14 cellular contexts compared by ENCODE assay signal in the genomic region with DNA sequence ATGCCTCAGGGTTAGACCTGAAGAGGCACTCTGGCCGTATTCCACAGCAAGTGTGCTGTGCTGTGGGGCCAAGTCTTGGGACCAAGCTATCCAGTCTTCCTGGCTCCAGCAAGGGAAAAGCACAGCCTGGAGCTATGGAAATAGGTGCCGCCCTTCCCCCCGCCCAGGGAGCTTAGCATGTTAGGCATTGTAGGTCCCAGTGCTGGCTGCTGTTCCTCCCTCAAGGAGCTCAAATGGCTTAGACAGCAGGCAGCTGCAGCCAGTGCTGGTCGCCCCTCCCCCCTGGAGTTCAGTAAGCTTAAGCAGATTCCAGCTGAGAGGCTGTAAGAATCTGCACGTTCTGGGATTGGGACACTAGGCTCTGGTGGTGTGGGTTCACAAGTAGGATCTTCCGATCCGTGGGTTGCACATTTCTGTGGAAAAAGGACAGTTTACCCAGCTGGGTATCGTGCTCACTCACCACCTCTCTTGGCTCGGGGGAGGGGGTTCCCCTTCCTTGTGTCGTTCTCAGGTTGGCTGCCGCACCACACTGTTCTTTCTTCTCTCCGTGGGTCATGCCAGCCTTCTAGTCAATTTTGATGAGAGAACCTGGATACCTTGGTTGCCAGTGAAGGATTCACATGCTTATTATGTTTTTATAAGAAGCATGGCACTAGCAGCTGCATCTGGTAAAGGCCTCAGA.
A peak's percentile ranks its signal among the peaks of the same experiment; 100 is the strongest.
DNase-seq lines count a peak whose midpoint lies in the region; ATAC-seq and TF ChIP-seq lines count a peak whose summit lies in the region.
"Had no signal": no experiment of that assay in that cellular context is flagged by ENCODE, and none has a peak within 500 bp of the region (broad histone marks: within the 10 kb centered on the region; RNA-seq: fewer than 3 reads in every experiment).

No MANE protein-coding gene starts in this region.

- in situ Hi-C loops in mammary epithelial cell (cut with MboI; ENCODE audit: low sequenced_read_pairs in 2 of 2): no loop called here

- no peak overlapping the region for H3K9ac ChIP-seq in mammary epithelial cell (ENCODE audit: insufficient read depth, low read length)

- TF ChIP-seq CTCF in mammary epithelial cell (conservative IDR thresholded peaks at IDR 0.05 in 1 of 2, IDR thresholded peaks at IDR 0.05 in 1 of 2; ENCODE audit: extremely low read depth in 1 of 2, insufficient read depth in 1 of 2, low read depth in 1 of 2, low read length in 2 of 2) (no peak), MCF 10A (IDR thresholded peaks at IDR 0.05; ENCODE audit: unreplicated experiment) (no peak), body of pancreas (IDR thresholded peaks at IDR 0.05) (no peak), lower lobe of right lung (IDR thresholded peaks at IDR 0.05) (no peak)

- no peak overlapping the region for H3K27ac ChIP-seq in mammary epithelial cell (ENCODE audit: insufficient read depth, low read depth, low read length)
- no peak overlapping the region for H3K27ac ChIP-seq in body of pancreas
- no peak overlapping the region for H3K27ac ChIP-seq in lower lobe of right lung
- H3K27ac ChIP-seq: transverse colon had no signal

- 40% methylated on average over 4 of the region's 12 CpGs for WGBS in mammary epithelial cell (ENCODE audit: low coverage, missing lambda C conversion rate)
- 32 to 40% methylated on average over 9 to 12 of the region's 12 CpGs for WGBS in body of pancreas, 2 donors

- ATAC-seq in body of pancreas (no peak), lower lobe of right lung (peak in 1 of 2 donors; percentile 30), HG03457 (IDR thresholded peaks at IDR 0.05; ENCODE audit: unreplicated experiment) (no peak)
- ATAC-seq: activated T-cell treated with anti-CD3 and anti-CD28 coated beads, Interleukin-2, amount 50 U/mL, for 72 hours; left lobe of liver; natural killer cell treated with Interleukin-12 subunit alpha and Interleukin-12 subunit beta and Interleukin-15 and Interleukin-18, amount 100 ng/mL, for 72 hours had no signal

- peaks cover 26% of the 10 kb centered on the region for H3K27me3 Mint-ChIP-seq in MCF 10A (ENCODE audit: insufficient read depth, unreplicated experiment)
- H3K27me3 Mint-ChIP-seq: activated CD4-positive, alpha-beta T cell treated with anti-CD3 and anti-CD28 coated beads, Interleukin-2, amount 10 ng/mL, durations not matched to agents 24 days and 14 days; natural killer cell treated with Interleukin-12 subunit alpha and Interleukin-12 subunit beta and Interleukin-15 and Interleukin-18, amount 100 ng/mL, for 72 hours had no signal

- H2AFZ ChIP-seq in mammary epithelial cell (ENCODE audit: low read depth, low read length): peak overlapping the region; percentile 30

- H3K27me3 ChIP-seq in mammary epithelial cell (ENCODE audit: insufficient read depth, low read length): no peaks in the 10 kb centered on the region
- H3K27me3 ChIP-seq in body of pancreas: no peaks in the 10 kb centered on the region
- no peaks in the 10 kb centered on the region for H3K27me3 ChIP-seq in lower lobe of right lung (ENCODE audit: low read depth)
- H3K27me3 ChIP-seq: transverse colon had no signal

- no peaks in the 10 kb centered on the region for H3K79me2 ChIP-seq in mammary epithelial cell (ENCODE audit: insufficient read depth, low read length)

- no peaks in the 10 kb centered on the region for H3K36me3 Mint-ChIP-seq in MCF 10A (ENCODE audit: insufficient read depth, unreplicated experiment)

- no peak for TF ChIP-seq POLR2A in body of pancreas (IDR thresholded peaks at IDR 0.05)

- peaks cover 6% of the 10 kb centered on the region for H3K9me3 Mint-ChIP-seq in MCF 10A (ENCODE audit: unreplicated experiment)

- no peaks in the 10 kb centered on the region for H3K9me3 ChIP-seq in mammary epithelial cell (replicated peaks; ENCODE audit: insufficient read depth, low read length)
- H3K9me3 ChIP-seq in body of pancreas: peaks cover 0 to 3% (median 0%) of the 10 kb centered on the region in 3 donors
- H3K9me3 ChIP-seq in lower lobe of right lung: no peaks in the 10 kb centered on the region
- H3K9me3 ChIP-seq: transverse colon had no signal

- CTCF ChIA-PET in mammary epithelial cell (lab: Charles Lee; ENCODE audit: low non-redundant PET) (no interaction called here), MCF 10A (lab: Yijun Ruan, JAX) (no interaction called here)

- intact Hi-C loops in mammary epithelial cell (cut with micrococcal nuclease) (no loop called here), MCF 10A (cut with micrococcal nuclease) (no loop called here), body of pancreas (cut with DNase I) (no loop called here), lower lobe of right lung (cut with DNase I) (no loop called here)

- no TSS peak for BruUV-seq in mammary epithelial cell (replicated peaks; lab: Mats Ljungman, UMichigan)
- no TSS peak for BruUV-seq in MCF 10A (replicated peaks; lab: Mats Ljungman, UMichigan)

- POLR2A ChIA-PET in MCF 10A (lab: Yijun Ruan, JAX): no interaction called here

- H3K4me2 ChIP-seq in mammary epithelial cell (ENCODE audit: insufficient read depth, low read depth, low read length): no peak overlapping the region

- no peaks in the 10 kb centered on the region for H3K36me3 ChIP-seq in mammary epithelial cell (ENCODE audit: insufficient read depth, low read length)
- H3K36me3 ChIP-seq in body of pancreas (replicated peaks in 1 of 2; ENCODE audit: insufficient read depth in 1 of 2, low read depth in 2 of 2): no peaks in the 10 kb centered on the region
- no peaks in the 10 kb centered on the region for H3K36me3 ChIP-seq in lower lobe of right lung
- H3K36me3 ChIP-seq: transverse colon had no signal

- no peaks in the 10 kb centered on the region for H3K4me1 Mint-ChIP-seq in MCF 10A (ENCODE audit: insufficient read depth, unreplicated experiment)
- H3K4me1 Mint-ChIP-seq: activated CD4-positive, alpha-beta T cell treated with anti-CD3 and anti-CD28 coated beads, Interleukin-2, amount 10 ng/mL, durations not matched to agents 24 days and 14 days had no signal

- H3K4me3 ChIP-seq in mammary epithelial cell (replicated peaks in 1 of 3; ENCODE audit: insufficient read depth in 1 of 3, low read depth in 2 of 3, low read length in 3 of 3) (no peak overlapping the region), body of pancreas (no peak overlapping the region), lower lobe of right lung (no peak overlapping the region)
- H3K4me3 ChIP-seq: transverse colon had no signal

- H3K4me3 Mint-ChIP-seq in MCF 10A (ENCODE audit: unreplicated experiment): no peak overlapping the region
- H3K4me3 Mint-ChIP-seq: activated CD4-positive, alpha-beta T cell treated with anti-CD3 and anti-CD28 coated beads, Interleukin-2, amount 10 ng/mL, durations not matched to agents 24 days and 14 days; activated T-cell treated with anti-CD3 and anti-CD28 coated beads, Interleukin-2, amount 50 U/mL, for 72 hours; natural killer cell treated with Interleukin-12 subunit alpha and Interleukin-12 subunit beta and Interleukin-15 and Interleukin-18, amount 100 ng/mL, for 72 hours had no signal

- no peak for DNase-seq in mammary epithelial cell
- DNase-seq in MCF 10A (ENCODE audit: unreplicated experiment): no peak
- peak; percentile 16 to 25 (median 22) for DNase-seq in body of pancreas
- peak; percentile 40 for DNase-seq in lower lobe of right lung
- DNase-seq in stimulated activated CD4-positive, alpha-beta T cell treated with anti-CD3 and anti-CD28 coated beads, Interleukin-1b, Interleukin-23, amount 100 ng/mL, for 48 hours: no peak
- DNase-seq in activated CD4-positive, CD25-positive, alpha-beta regulatory T cell treated with anti-CD3 and anti-CD28 coated beads, Interleukin-2, amount 50 U/mL, for 72 hours: no peak
- DNase-seq in GM03348 (ENCODE audit: low spot score): no peak
- DNase-seq: activated CD4-positive, alpha-beta T cell treated with anti-CD3 and anti-CD28 coated beads, Interleukin-2, amount 10 ng/mL, durations not matched to agents 24 days and 14 days; activated T-cell treated with anti-CD3 and anti-CD28 coated beads, Interleukin-2, amount 50 U/mL, for 72 hours; NCI-H1092; transverse colon had no signal

- H4K20me1 ChIP-seq in mammary epithelial cell (ENCODE audit: insufficient read depth, low read length): no peaks in the 10 kb centered on the region

- H3K4me1 ChIP-seq in mammary epithelial cell (ENCODE audit: insufficient read depth, low read length): no peaks in the 10 kb centered on the region
- no peaks in the 10 kb centered on the region for H3K4me1 ChIP-seq in body of pancreas
- H3K4me1 ChIP-seq in lower lobe of right lung: no peaks in the 10 kb centered on the region
- H3K4me1 ChIP-seq: transverse colon had no signal

- no peak overlapping the region for H3K27ac Mint-ChIP-seq in MCF 10A (ENCODE audit: low read depth, unreplicated experiment)
- H3K27ac Mint-ChIP-seq: activated CD4-positive, alpha-beta T cell treated with anti-CD3 and anti-CD28 coated beads, Interleukin-2, amount 10 ng/mL, durations not matched to agents 24 days and 14 days; activated T-cell treated with anti-CD3 and anti-CD28 coated beads, Interleukin-2, amount 50 U/mL, for 72 hours; natural killer cell treated with Interleukin-12 subunit alpha and Interleukin-12 subunit beta and Interleukin-15 and Interleukin-18, amount 100 ng/mL, for 72 hours had no signal

- dilution Hi-C loops in mammary epithelial cell (cut with HindIII; ENCODE audit: low sequenced_read_pairs): no loop called here

Comparison
In these comparisons a context has a peak if more than half of its experiments do, and no peak if none do; other contexts are left out.
1. DNase-seq: peak in body of pancreas (4 of 4) and lower lobe of right lung (single experiment); none in mammary epithelial cell (single experiment), MCF 10A (single experiment), stimulated activated CD4-positive, alpha-beta T cell treated with anti-CD3 and anti-CD28 coated beads, Interleukin-1b, Interleukin-23, amount 100 ng/mL, for 48 hours (single experiment), activated CD4-positive, CD25-positive, alpha-beta regulatory T cell treated with anti-CD3 and anti-CD28 coated beads, Interleukin-2, amount 50 U/mL, for 72 hours (single experiment) and GM03348 (single experiment).